ENCODE assay signal across 3 cellular contexts in genomic region chr7:124284937-124285336, GRCh38.
"Had no signal": no experiment of that assay in that cellular context is flagged by ENCODE, and none has a peak within 500 bp of the region (broad histone marks: within the 10 kb centered on the region; RNA-seq: fewer than 3 reads in every experiment).

No MANE protein-coding gene starts in this region.

- DNase-seq: GDM1, GF-D8 had no signal

- H3K4me3 ChIP-seq: GM12878 had no signal

- ATAC-seq: GM12878 had no signal
